Comparison of ENCODE assay signal across 17 cellular contexts in the genomic region with DNA sequence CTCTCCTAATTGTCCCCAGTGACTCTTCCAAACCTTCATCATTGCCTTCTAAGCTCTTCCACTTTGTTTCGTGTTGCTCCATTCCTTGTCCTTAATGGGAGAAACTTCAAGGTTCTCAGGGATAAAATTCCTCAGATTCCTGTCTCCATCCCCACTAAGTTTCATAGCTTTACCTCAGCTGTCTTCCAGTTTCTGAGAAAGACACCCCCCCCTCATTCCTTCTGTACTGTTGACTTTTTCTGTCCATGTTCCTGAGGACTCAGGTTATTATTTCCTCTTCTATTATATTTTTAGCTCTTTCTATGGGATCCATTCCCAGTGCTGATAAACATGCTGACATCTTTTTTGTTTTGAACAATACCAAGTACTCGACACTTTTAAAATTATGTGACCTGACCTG.
"Had no signal": no experiment of that assay in that cellular context is flagged by ENCODE, and none has a peak within 500 bp of the region (broad histone marks: within the 10 kb centered on the region; RNA-seq: fewer than 3 reads in every experiment).

No MANE protein-coding gene starts in this region.

- DNase-seq: activated CD4-positive, alpha-beta T cell treated with anti-CD3 and anti-CD28 coated beads, Interleukin-2, amount 50 U/mL, for 1 hour; activated CD8-positive, alpha-beta memory T cell treated with anti-CD3 and anti-CD28 coated beads for 24 hours; activated gamma-delta T cell treated with Interleukin-2 at 50 U/mL for 16 hours; aorta; colonic mucosa; esophagus squamous epithelium; foreskin melanocyte; head of caudate nucleus; kidney glomerular epithelial cell; psoas muscle; sigmoid colon; stimulated activated CD4-positive, alpha-beta T cell treated with anti-CD3 and anti-CD28 coated beads, Interleukin-12 subunit alpha, Interleukin-12 subunit beta, amount 100 ng/mL, for 4 hours had no signal

- H3K4me1 ChIP-seq: colonic mucosa, esophagus squamous epithelium, psoas muscle had no signal

- H3K27ac ChIP-seq: cardiac muscle cell, colonic mucosa, esophagus squamous epithelium, psoas muscle, sigmoid colon had no signal

- H3K36me3 Mint-ChIP-seq: activated naive CD8-positive, alpha-beta T cell; stimulated activated effector memory CD8-positive, alpha-beta T cell treated with anti-CD3 and anti-CD28 coated beads, Interleukin-12 subunit alpha, Interleukin-12 subunit beta, amount 100 ng/mL, for 72 hours had no signal

- H3K27me3 ChIP-seq: cardiac muscle cell, colonic mucosa, sigmoid colon had no signal

- H3K36me3 ChIP-seq: cardiac muscle cell, colonic mucosa, esophagus squamous epithelium, sigmoid colon had no signal

- H3K4me3 ChIP-seq: cardiac muscle cell, colonic mucosa, esophagus squamous epithelium, psoas muscle, sigmoid colon had no signal

- H3K9me3 Mint-ChIP-seq: T-helper 2 cell treated with Interferon-gamma antibody and Interleukin-4, amounts not matched to agents 5 μg/mL and 100 μg/mL, for 36 hours had no signal

- H3K9me3 ChIP-seq: colonic mucosa, esophagus squamous epithelium, psoas muscle, sigmoid colon had no signal

- H3K4me3 Mint-ChIP-seq: activated naive CD8-positive, alpha-beta T cell; neural crest cell; stimulated activated effector memory CD8-positive, alpha-beta T cell treated with anti-CD3 and anti-CD28 coated beads, Interleukin-12 subunit alpha, Interleukin-12 subunit beta, amount 100 ng/mL, for 72 hours; T-helper 2 cell treated with Interferon-gamma antibody and Interleukin-4, amounts not matched to agents 5 μg/mL and 100 μg/mL, for 36 hours had no signal

- H3K4me1 Mint-ChIP-seq: neural crest cell; stimulated activated effector memory CD8-positive, alpha-beta T cell treated with anti-CD3 and anti-CD28 coated beads, Interleukin-12 subunit alpha, Interleukin-12 subunit beta, amount 100 ng/mL, for 72 hours had no signal

- H3K27ac Mint-ChIP-seq: activated naive CD8-positive, alpha-beta T cell; stimulated activated effector memory CD8-positive, alpha-beta T cell treated with anti-CD3 and anti-CD28 coated beads, Interleukin-12 subunit alpha, Interleukin-12 subunit beta, amount 100 ng/mL, for 72 hours; T-helper 2 cell treated with Interferon-gamma antibody and Interleukin-4, amounts not matched to agents 5 μg/mL and 100 μg/mL, for 36 hours had no signal
